ENCODE assay signal across 8 cellular contexts in the genomic region with DNA sequence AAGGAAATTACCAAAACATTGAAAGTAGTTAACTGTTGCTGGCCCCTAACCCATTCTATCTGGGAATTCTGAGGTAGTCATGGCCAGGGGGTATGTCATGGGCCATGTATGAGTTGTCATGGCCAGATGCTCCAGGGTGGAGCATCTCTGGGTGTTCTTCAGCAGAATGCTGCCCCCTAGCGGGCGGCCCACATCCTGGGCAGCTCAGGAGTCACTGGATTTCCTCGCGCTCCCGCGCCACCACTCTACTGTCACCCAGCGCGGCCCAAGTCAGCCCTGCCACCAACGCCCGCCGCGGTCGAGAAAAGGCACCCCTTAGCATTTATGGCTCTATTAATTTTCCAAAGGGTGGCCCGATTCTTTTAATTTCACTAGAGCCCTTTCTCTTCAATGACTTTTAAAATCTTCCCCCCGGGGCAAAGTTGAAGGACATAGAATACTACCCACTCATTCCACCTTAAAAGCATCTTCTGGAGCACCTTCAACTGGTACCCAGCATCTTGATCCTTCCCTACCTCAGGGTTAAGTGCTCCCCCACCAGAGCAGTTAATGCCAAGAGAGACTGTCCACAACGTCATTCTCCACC. TPM values are rescaled to one million over a fixed set of nuclear protein-coding genes. Genes with fewer than 3 reads are reported as not detected.
A peak's percentile ranks its signal among the peaks of the same experiment; 100 is the strongest.
DNase-seq lines count a peak whose midpoint lies in the region; ATAC-seq and TF ChIP-seq lines count a peak whose summit lies in the region.

No MANE protein-coding gene starts in this region.

- H3K27ac ChIP-seq in foreskin keratinocyte (no peak overlapping the region), gastrocnemius medialis (no peak overlapping the region)

- H3K4me3 ChIP-seq in gastrocnemius medialis, result no peak overlapping the region

- no peaks in the 10 kb centered on the region for H3K9me3 ChIP-seq in gastrocnemius medialis

- H3K4me1 ChIP-seq in foreskin keratinocyte, result no peaks in the 10 kb centered on the region
- peaks cover 5 to 8% of the 10 kb centered on the region in 2 donors for H3K4me1 ChIP-seq in gastrocnemius medialis

- ATAC-seq in GM18519 (IDR thresholded peaks at IDR 0.05; ENCODE audit: low FRiP score, unreplicated experiment) (peak; percentile 77), HG02973 (IDR thresholded peaks at IDR 0.05; ENCODE audit: unreplicated experiment) (peak; percentile 89), foreskin keratinocyte (peak; percentile 81), gastrocnemius medialis (no peak)

- H3K36me3 ChIP-seq in gastrocnemius medialis, result no peaks in the 10 kb centered on the region

- intact Hi-C loops in gastrocnemius medialis (cut with DNase I; ENCODE audit: low total_unique reads), result no loop called here

- no peak for TF ChIP-seq POLR2A in gastrocnemius medialis (IDR thresholded peaks at IDR 0.05)

- peak; percentile 77 for TF ChIP-seq CTCF in foreskin keratinocyte (conservative IDR thresholded peaks at IDR 0.05)
- peak in 4 of 5 experiments; percentile 30 to 76 (median 74) for TF ChIP-seq CTCF in gastrocnemius medialis (IDR thresholded peaks at IDR 0.05 in 4 of 5, conservative IDR thresholded peaks at IDR 0.05 in 1 of 5)

- DNase-seq in 8988T (peak; percentile 70), NCI-H526 treated with DMSO at 0.1 percent for 48 hours (lab: John Stamatoyannopoulos, UW) (peak; percentile 30), foreskin keratinocyte (peak in 1 of 2 donors; percentile 18), gastrocnemius medialis (peak in 1 of 2 donors; percentile 42), G401 (ENCODE audit: low spot score) (no peak)
- DNase-seq in activated T-cell treated with anti-CD3 and anti-CD28 coated beads, Interleukin-2, amount 50 U/mL, for 48 hours, result peak; percentile 78 to 83

- H3K27me3 ChIP-seq in foreskin keratinocyte, result peaks cover 4% of the 10 kb centered on the region
- H3K27me3 ChIP-seq in gastrocnemius medialis, result no peaks in the 10 kb centered on the region

- in situ Hi-C loops in gastrocnemius medialis (cut with MboI; ENCODE audit: low sequenced_read_pairs in 4 of 4), result loop anchor here in 3 of 4 donors (5.0 kb wide), 2 partner anchors 217 to 222 kb away; no protein-coding TSS in a partner anchor
- in situ Hi-C loops in G401 (cut with HindIII; ENCODE audit: low sequenced_read_pairs), result loop anchor here (25.0 kb wide), 1 partner anchor 227 kb away; no protein-coding TSS in a partner anchor

RNA-seq across cellular contexts. Expression of gene PKDCC, which starts 41.6 kb away (rescaled TPM):
- not detected in 2 replicates for total RNA-seq in foreskin keratinocyte
- polyA plus RNA-seq in foreskin keratinocyte, result 0.07 TPM in 1 of 2 replicates, not detected in the other
- 100 to 1,000 TPM; 152 to 246 (median 186) TPM for total RNA-seq in gastrocnemius medialis
- total RNA-seq in G401 (2014; rRNA removed; shearing (Covaris generic)), result 36.9 and 37.4 TPM in 2 replicates

Comparison
In these comparisons a context has a peak if more than half of its experiments do, and no peak if none do; other contexts are left out.
1. ATAC-seq: peak in GM18519 (single experiment), HG02973 (single experiment) and foreskin keratinocyte (single experiment); none in gastrocnemius medialis (0 of 2).
2. RNA of gene PKDCC, which starts 41.6 kb away (total RNA-seq): 152 to 246 TPM in gastrocnemius medialis and 36.9 to 37.4 TPM in G401; not detected in foreskin keratinocyte; every median in the first group is over 10 times any median in the second.